ENCODE assay signal across 1 cellular context in the genomic region with DNA sequence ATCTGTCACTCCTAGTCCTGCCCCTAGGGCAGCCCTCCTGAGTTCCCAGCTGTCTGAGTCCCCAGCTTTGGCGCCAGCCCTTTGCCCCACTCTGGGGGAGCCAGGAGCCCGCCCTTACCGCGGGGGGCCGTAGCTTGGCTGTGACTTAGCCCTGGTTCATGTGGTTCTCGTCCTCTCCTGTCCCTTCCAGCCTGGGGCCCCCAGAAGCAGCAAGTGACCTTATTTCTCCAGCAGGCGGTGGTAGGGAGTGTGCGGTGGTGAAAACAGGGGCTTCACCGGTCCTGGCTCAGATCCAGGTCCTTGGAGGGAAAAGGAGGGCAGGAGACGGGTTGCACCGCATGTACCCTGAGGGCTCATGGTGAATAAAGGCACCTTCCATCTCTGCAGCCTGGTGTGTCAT.
TF ChIP-seq lines count a peak whose summit lies in the region.

No MANE protein-coding gene starts in this region.

TF ChIP-seq in IMR-90, 13 proteins besides CTCF, POLR2A, EP300 and RAD21:
- TF ChIP-seq SMC3 (IDR thresholded peaks at IDR 0.05; ENCODE audit: low read depth, low read length) (no peak), BHLHE40 (IDR thresholded peaks at IDR 0.05; ENCODE audit: low read depth, low read length) (no peak), MXI1 (IDR thresholded peaks at IDR 0.05; ENCODE audit: borderline replicate concordance, low read depth, low read length) (no peak), FOS (IDR thresholded peaks at IDR 0.05; ENCODE audit: low read depth, low read length) (no peak), MAFK (IDR thresholded peaks at IDR 0.05; ENCODE audit: low read depth, low read length) (no peak), CEBPB (IDR thresholded peaks at IDR 0.05; ENCODE audit: low read depth, low read length) (no peak), RCOR1 (IDR thresholded peaks at IDR 0.05; ENCODE audit: insufficient replicate concordance, low read length) (no peak), RFX5 (IDR thresholded peaks at IDR 0.05; ENCODE audit: low read depth, low read length) (no peak), CHD1 (IDR thresholded peaks at IDR 0.05; ENCODE audit: low read depth, low read length) (no peak), MAZ (IDR thresholded peaks at IDR 0.05; ENCODE audit: borderline replicate concordance, low read depth, low read length) (no peak), NFE2L2 (IDR thresholded peaks at IDR 0.05; ENCODE audit: low read depth, low read length) (no peak)
- TF ChIP-seq, protein P1, sequence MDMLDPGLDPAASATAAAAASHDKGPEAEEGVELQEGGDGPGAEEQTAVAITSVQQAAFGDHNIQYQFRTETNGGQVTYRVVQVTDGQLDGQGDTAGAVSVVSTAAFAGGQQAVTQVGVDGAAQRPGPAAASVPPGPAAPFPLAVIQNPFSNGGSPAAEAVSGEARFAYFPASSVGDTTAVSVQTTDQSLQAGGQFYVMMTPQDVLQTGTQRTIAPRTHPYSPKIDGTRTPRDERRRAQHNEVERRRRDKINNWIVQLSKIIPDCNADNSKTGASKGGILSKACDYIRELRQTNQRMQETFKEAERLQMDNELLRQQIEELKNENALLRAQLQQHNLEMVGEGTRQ (IDR thresholded peaks at IDR 0.05; ENCODE audit: low read depth, low read length): no peak
- TF ChIP-seq, protein P2, sequence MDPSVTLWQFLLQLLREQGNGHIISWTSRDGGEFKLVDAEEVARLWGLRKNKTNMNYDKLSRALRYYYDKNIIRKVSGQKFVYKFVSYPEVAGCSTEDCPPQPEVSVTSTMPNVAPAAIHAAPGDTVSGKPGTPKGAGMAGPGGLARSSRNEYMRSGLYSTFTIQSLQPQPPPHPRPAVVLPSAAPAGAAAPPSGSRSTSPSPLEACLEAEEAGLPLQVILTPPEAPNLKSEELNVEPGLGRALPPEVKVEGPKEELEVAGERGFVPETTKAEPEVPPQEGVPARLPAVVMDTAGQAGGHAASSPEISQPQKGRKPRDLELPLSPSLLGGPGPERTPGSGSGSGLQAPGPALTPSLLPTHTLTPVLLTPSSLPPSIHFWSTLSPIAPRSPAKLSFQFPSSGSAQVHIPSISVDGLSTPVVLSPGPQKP (IDR thresholded peaks at IDR 0.05; ENCODE audit: borderline replicate concordance, low read depth, low read length): no peak
TF ChIP-seq in IMR-90: peak in this region for 0.
